In genomic region chr1:59043796-59044195, GRCh38 we compare ENCODE assay signal across 1 cellular context.
A peak's percentile ranks its signal among the peaks of the same experiment; 100 is the strongest.
TF ChIP-seq lines count a peak whose summit lies in the region.

No MANE protein-coding gene starts in this region.

TF ChIP-seq in K562, 482 proteins besides CTCF, POLR2A, EP300 and RAD21 (continued from another document and continues in another):
- no peak for TF ChIP-seq ELK1 (CRISPR knock-in tag; IDR thresholded peaks at IDR 0.05)
- TF ChIP-seq MGA (IDR thresholded peaks at IDR 0.05) = no peak
- no peak for TF ChIP-seq TFE3 (CRISPR knock-in tag; IDR thresholded peaks at IDR 0.05)
- TF ChIP-seq CHCHD3 (CRISPR knock-in tag; IDR thresholded peaks at IDR 0.05) = no peak
- TF ChIP-seq, protein P1, sequence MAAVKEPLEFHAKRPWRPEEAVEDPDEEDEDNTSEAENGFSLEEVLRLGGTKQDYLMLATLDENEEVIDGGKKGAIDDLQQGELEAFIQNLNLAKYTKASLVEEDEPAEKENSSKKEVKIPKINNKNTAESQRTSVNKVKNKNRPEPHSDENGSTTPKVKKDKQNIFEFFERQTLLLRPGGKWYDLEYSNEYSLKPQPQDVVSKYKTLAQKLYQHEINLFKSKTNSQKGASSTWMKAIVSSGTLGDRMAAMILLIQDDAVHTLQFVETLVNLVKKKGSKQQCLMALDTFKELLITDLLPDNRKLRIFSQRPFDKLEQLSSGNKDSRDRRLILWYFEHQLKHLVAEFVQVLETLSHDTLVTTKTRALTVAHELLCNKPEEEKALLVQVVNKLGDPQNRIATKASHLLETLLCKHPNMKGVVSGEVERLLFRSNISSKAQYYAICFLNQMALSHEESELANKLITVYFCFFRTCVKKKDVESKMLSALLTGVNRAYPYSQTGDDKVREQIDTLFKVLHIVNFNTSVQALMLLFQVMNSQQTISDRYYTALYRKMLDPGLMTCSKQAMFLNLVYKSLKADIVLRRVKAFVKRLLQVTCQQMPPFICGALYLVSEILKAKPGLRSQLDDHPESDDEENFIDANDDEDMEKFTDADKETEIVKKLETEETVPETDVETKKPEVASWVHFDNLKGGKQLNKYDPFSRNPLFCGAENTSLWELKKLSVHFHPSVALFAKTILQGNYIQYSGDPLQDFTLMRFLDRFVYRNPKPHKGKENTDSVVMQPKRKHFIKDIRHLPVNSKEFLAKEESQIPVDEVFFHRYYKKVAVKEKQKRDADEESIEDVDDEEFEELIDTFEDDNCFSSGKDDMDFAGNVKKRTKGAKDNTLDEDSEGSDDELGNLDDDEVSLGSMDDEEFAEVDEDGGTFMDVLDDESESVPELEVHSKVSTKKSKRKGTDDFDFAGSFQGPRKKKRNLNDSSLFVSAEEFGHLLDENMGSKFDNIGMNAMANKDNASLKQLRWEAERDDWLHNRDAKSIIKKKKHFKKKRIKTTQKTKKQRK (IDR thresholded peaks at IDR 0.05; ENCODE audit: borderline replicate concordance, low read depth, low read length) = no peak
- no peak for TF ChIP-seq MTA1 (IDR thresholded peaks at IDR 0.05; ENCODE audit: borderline replicate concordance)
- TF ChIP-seq ZNF830 (CRISPR knock-in tag; IDR thresholded peaks at IDR 0.05) = no peak
- no peak for TF ChIP-seq SRSF7 (optimal IDR thresholded peaks at IDR 0.05; ENCODE audit: low read depth, low read length)
- TF ChIP-seq HEY1 (CRISPR knock-in tag; IDR thresholded peaks at IDR 0.05; ENCODE audit: borderline replicate concordance) = no peak
- TF ChIP-seq ERF (CRISPR knock-in tag; IDR thresholded peaks at IDR 0.05) = no peak
- TF ChIP-seq FOXA3 (CRISPR knock-in tag; conservative IDR thresholded peaks at IDR 0.05 in 1 of 2, IDR thresholded peaks at IDR 0.05 in 1 of 2) = no peak
- no peak for TF ChIP-seq ZFP30 (CRISPR knock-in tag; IDR thresholded peaks at IDR 0.05; ENCODE audit: borderline replicate concordance)
- no peak for TF ChIP-seq SETDB1 (IDR thresholded peaks at IDR 0.05; ENCODE audit: low read length)
- TF ChIP-seq KLF1 (tag; IDR thresholded peaks at IDR 0.05) = no peak
- no peak for TF ChIP-seq HDAC8 (tag; IDR thresholded peaks at IDR 0.05)
- no peak for TF ChIP-seq TCF7L2 (IDR thresholded peaks at IDR 0.05; ENCODE audit: low read depth, low read length)
- no peak for TF ChIP-seq ARID2 (IDR thresholded peaks at IDR 0.05)
- no peak for TF ChIP-seq ZNF212 (CRISPR knock-in tag; IDR thresholded peaks at IDR 0.05)
- no peak for TF ChIP-seq PML (IDR thresholded peaks at IDR 0.05; ENCODE audit: low read length)
- TF ChIP-seq RBM15 (IDR thresholded peaks at IDR 0.05; ENCODE audit: insufficient read depth, low read length) = no peak
- TF ChIP-seq TFAM (CRISPR knock-in tag; conservative IDR thresholded peaks at IDR 0.05) = no peak
- peak; percentile 54; the same call in 1 of the 2 replicates for TF ChIP-seq SMARCA4 (IDR thresholded peaks at IDR 0.05)
- TF ChIP-seq MIER1 (IDR thresholded peaks at IDR 0.05; ENCODE audit: low read depth) = no peak
- no peak for TF ChIP-seq ZNF511 (CRISPR knock-in tag; IDR thresholded peaks at IDR 0.05)
- TF ChIP-seq BRD9 (IDR thresholded peaks at IDR 0.05; ENCODE audit: low read depth, partially characterized antibody) = no peak
- TF ChIP-seq HSF4 (CRISPR knock-in tag; IDR thresholded peaks at IDR 0.05; ENCODE audit: borderline replicate concordance) = no peak
- no peak for TF ChIP-seq E2F3 (CRISPR knock-in tag; IDR thresholded peaks at IDR 0.05)
- no peak for TF ChIP-seq TAF7 (tag; IDR thresholded peaks at IDR 0.05)
- TF ChIP-seq ASH1L (IDR thresholded peaks at IDR 0.05; ENCODE audit: borderline replicate concordance, low read depth, partially characterized antibody) = no peak
- no peak for TF ChIP-seq MED1 (CRISPR knock-in tag; IDR thresholded peaks at IDR 0.05; ENCODE audit: borderline replicate concordance)
- no peak for TF ChIP-seq ILK (tag; IDR thresholded peaks at IDR 0.05; ENCODE audit: borderline replicate concordance, low read depth)
- TF ChIP-seq ZNF408 (CRISPR knock-in tag; IDR thresholded peaks at IDR 0.05; ENCODE audit: low read depth) = no peak
- no peak for TF ChIP-seq ZNF444 (CRISPR knock-in tag; IDR thresholded peaks at IDR 0.05)
- TF ChIP-seq ETV5 (CRISPR knock-in tag; IDR thresholded peaks at IDR 0.05; ENCODE audit: low read depth) = peak; percentile 75
- TF ChIP-seq, protein P2, sequence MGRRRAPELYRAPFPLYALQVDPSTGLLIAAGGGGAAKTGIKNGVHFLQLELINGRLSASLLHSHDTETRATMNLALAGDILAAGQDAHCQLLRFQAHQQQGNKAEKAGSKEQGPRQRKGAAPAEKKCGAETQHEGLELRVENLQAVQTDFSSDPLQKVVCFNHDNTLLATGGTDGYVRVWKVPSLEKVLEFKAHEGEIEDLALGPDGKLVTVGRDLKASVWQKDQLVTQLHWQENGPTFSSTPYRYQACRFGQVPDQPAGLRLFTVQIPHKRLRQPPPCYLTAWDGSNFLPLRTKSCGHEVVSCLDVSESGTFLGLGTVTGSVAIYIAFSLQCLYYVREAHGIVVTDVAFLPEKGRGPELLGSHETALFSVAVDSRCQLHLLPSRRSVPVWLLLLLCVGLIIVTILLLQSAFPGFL (CRISPR knock-in tag; IDR thresholded peaks at IDR 0.05) = no peak
- TF ChIP-seq HDAC2 (IDR thresholded peaks at IDR 0.05) = no peak
- TF ChIP-seq SREBF1 (IDR thresholded peaks at IDR 0.05; ENCODE audit: borderline replicate concordance, low read depth, low read length) = no peak
- TF ChIP-seq, protein P3, sequence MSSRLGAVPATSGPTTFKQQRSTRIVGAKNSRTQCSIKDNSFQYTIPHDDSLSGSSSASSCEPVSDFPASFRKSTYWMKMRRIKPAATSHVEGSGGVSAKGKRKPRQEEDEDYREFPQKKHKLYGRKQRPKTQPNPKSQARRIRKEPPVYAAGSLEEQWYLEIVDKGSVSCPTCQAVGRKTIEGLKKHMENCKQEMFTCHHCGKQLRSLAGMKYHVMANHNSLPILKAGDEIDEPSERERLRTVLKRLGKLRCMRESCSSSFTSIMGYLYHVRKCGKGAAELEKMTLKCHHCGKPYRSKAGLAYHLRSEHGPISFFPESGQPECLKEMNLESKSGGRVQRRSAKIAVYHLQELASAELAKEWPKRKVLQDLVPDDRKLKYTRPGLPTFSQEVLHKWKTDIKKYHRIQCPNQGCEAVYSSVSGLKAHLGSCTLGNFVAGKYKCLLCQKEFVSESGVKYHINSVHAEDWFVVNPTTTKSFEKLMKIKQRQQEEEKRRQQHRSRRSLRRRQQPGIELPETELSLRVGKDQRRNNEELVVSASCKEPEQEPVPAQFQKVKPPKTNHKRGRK (tag; IDR thresholded peaks at IDR 0.05) = no peak
- TF ChIP-seq, protein P4, sequence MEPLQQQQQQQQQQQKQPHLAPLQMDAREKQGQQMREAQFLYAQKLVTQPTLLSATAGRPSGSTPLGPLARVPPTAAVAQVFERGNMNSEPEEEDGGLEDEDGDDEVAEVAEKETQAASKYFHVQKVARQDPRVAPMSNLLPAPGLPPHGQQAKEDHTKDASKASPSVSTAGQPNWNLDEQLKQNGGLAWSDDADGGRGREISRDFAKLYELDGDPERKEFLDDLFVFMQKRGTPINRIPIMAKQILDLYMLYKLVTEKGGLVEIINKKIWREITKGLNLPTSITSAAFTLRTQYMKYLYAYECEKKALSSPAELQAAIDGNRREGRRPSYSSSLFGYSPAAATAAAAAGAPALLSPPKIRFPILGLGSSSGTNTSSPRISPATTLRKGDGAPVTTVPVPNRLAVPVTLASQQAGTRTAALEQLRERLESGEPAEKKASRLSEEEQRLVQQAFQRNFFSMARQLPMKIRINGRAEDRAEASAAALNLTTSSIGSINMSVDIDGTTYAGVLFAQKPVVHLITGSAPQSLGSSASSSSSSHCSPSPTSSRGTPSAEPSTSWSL (CRISPR knock-in tag; IDR thresholded peaks at IDR 0.05; ENCODE audit: borderline replicate concordance) = no peak
- TF ChIP-seq NR2F6 (CRISPR knock-in tag; IDR thresholded peaks at IDR 0.05) = no peak
- no peak for TF ChIP-seq ZNF12 (CRISPR knock-in tag; IDR thresholded peaks at IDR 0.05)
- TF ChIP-seq RBM14 (IDR thresholded peaks at IDR 0.05; ENCODE audit: borderline replicate concordance, insufficient read depth, low read depth, low read length) = no peak
- TF ChIP-seq XRCC3 (IDR thresholded peaks at IDR 0.05) = no peak
- 0 out of 2 replicates have a peak, but pooled peaks have one; percentile 25 for TF ChIP-seq HDGF (IDR thresholded peaks at IDR 0.05)
